In the genomic region with DNA sequence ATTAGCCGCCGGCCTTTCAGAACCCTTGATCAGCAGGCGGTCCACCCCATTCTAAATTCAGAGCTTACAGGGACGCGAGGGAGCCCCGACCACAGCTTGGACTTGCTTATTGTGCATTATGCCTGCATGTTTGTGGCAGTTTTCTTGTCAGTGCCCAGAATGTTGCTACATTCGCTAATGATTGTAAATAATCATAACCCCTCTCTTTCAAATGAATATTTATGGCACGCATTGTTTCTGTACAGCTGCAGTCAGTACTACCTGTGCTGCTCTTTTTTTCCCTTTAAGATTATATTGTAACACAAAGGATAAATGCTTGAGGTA, we compare ENCODE assay signal across 8 cellular contexts. TPM values are rescaled to one million over a fixed set of nuclear protein-coding genes. Genes with fewer than 3 reads are reported as not detected.
A peak's percentile ranks its signal among the peaks of the same experiment; 100 is the strongest.
DNase-seq lines count a peak whose midpoint lies in the region; ATAC-seq lines count a peak whose summit lies in the region.

No MANE protein-coding gene starts in this region.

- peaks cover 58% of the 10 kb centered on the region for H3K4me1 Mint-ChIP-seq in activated T-helper 1 cell treated with anti-CD3 and anti-CD28 coated beads, Interleukin-12 subunit alpha, Interleukin-12 subunit beta, Interleukin-2, Interleukin-4 antibody, amounts not matched to agents 30 ng/mL and 10 ng/mL and 1 ng/mL, durations not matched to agents 14 hours and 24 hours and 36 hours (ENCODE audit: low read depth)
- H3K4me1 Mint-ChIP-seq in stimulated activated memory B cell treated with anti-CD40 and anti-IgM and Interleukin-4, amounts not matched to agents 10 μg/mL and 1 μg/mL and 100 μg/mL, for 72 hours, result peaks cover 41% of the 10 kb centered on the region

- H3K9ac ChIP-seq in iPS-15b (ENCODE audit: low read depth, low read length), result no peak overlapping the region

- peaks cover 6% of the 10 kb centered on the region for H3K36me3 Mint-ChIP-seq in activated T-helper 1 cell treated with anti-CD3 and anti-CD28 coated beads, Interleukin-12 subunit alpha, Interleukin-12 subunit beta, Interleukin-2, Interleukin-4 antibody, amounts not matched to agents 30 ng/mL and 10 ng/mL and 1 ng/mL, durations not matched to agents 14 hours and 24 hours and 36 hours (ENCODE audit: low read depth)
- no peaks in the 10 kb centered on the region for H3K36me3 Mint-ChIP-seq in stimulated activated memory B cell treated with anti-CD40 and anti-IgM and Interleukin-4, amounts not matched to agents 10 μg/mL and 1 μg/mL and 100 μg/mL, for 72 hours

- no peaks in the 10 kb centered on the region for H3K27me3 ChIP-seq in iPS-15b (ENCODE audit: control insufficient read depth, insufficient read depth, low read length)

- peaks cover 2% of the 10 kb centered on the region for H3K27me3 Mint-ChIP-seq in activated T-helper 1 cell treated with anti-CD3 and anti-CD28 coated beads, Interleukin-12 subunit alpha, Interleukin-12 subunit beta, Interleukin-2, Interleukin-4 antibody, amounts not matched to agents 30 ng/mL and 10 ng/mL and 1 ng/mL, durations not matched to agents 14 hours and 24 hours and 36 hours (ENCODE audit: insufficient read depth)
- H3K27me3 Mint-ChIP-seq in stimulated activated memory B cell treated with anti-CD40 and anti-IgM and Interleukin-4, amounts not matched to agents 10 μg/mL and 1 μg/mL and 100 μg/mL, for 72 hours, result no peaks in the 10 kb centered on the region

- H3K9me3 Mint-ChIP-seq in activated T-helper 1 cell treated with anti-CD3 and anti-CD28 coated beads, Interleukin-12 subunit alpha, Interleukin-12 subunit beta, Interleukin-2, Interleukin-4 antibody, amounts not matched to agents 30 ng/mL and 10 ng/mL and 1 ng/mL, durations not matched to agents 14 hours and 24 hours and 36 hours, result no peaks in the 10 kb centered on the region
- H3K9me3 Mint-ChIP-seq in stimulated activated memory B cell treated with anti-CD40 and anti-IgM and Interleukin-4, amounts not matched to agents 10 μg/mL and 1 μg/mL and 100 μg/mL, for 72 hours, result no peaks in the 10 kb centered on the region

- ATAC-seq in stimulated activated memory B cell treated with anti-CD40 and anti-IgM and Interleukin-4, amounts not matched to agents 10 μg/mL and 1 μg/mL and 100 μg/mL, for 72 hours, result no peak
- ATAC-seq in GM18861 (IDR thresholded peaks at IDR 0.05; ENCODE audit: unreplicated experiment), result no peak
- no peak for ATAC-seq in GM18858 (IDR thresholded peaks at IDR 0.05; ENCODE audit: unreplicated experiment)

- DNase-seq in NCI-H2107 treated with DMSO at 0.1 percent for 48 hours (lab: John Stamatoyannopoulos, UW; ENCODE audit: unreplicated experiment) (peak; percentile 84), NCI-H2107 (lab: John Stamatoyannopoulos, UW) (no peak), HT-29 (ENCODE audit: low spot score) (no peak)
- no peak for DNase-seq in activated T-helper 1 cell treated with anti-CD3 and anti-CD28 coated beads, Interleukin-12 subunit alpha, Interleukin-12 subunit beta, Interleukin-2, Interleukin-4 antibody, amounts not matched to agents 30 ng/mL and 10 ng/mL and 1 ng/mL, durations not matched to agents 14 hours and 24 hours and 36 hours (ENCODE audit: low spot score)

- H3K27ac Mint-ChIP-seq in activated T-helper 1 cell treated with anti-CD3 and anti-CD28 coated beads, Interleukin-12 subunit alpha, Interleukin-12 subunit beta, Interleukin-2, Interleukin-4 antibody, amounts not matched to agents 30 ng/mL and 10 ng/mL and 1 ng/mL, durations not matched to agents 14 hours and 24 hours and 36 hours, result peak overlapping the region; percentile 61
- peak overlapping the region; percentile 96 for H3K27ac Mint-ChIP-seq in stimulated activated memory B cell treated with anti-CD40 and anti-IgM and Interleukin-4, amounts not matched to agents 10 μg/mL and 1 μg/mL and 100 μg/mL, for 72 hours

- H3K4me1 ChIP-seq in iPS-15b (ENCODE audit: control insufficient read depth, insufficient read depth, low read length), result no peaks in the 10 kb centered on the region

- peak overlapping the region; percentile 83 for H3K4me3 Mint-ChIP-seq in activated T-helper 1 cell treated with anti-CD3 and anti-CD28 coated beads, Interleukin-12 subunit alpha, Interleukin-12 subunit beta, Interleukin-2, Interleukin-4 antibody, amounts not matched to agents 30 ng/mL and 10 ng/mL and 1 ng/mL, durations not matched to agents 14 hours and 24 hours and 36 hours
- peak overlapping the region; percentile 95 for H3K4me3 Mint-ChIP-seq in stimulated activated memory B cell treated with anti-CD40 and anti-IgM and Interleukin-4, amounts not matched to agents 10 μg/mL and 1 μg/mL and 100 μg/mL, for 72 hours

- intact Hi-C loops in activated T-helper 1 cell treated with anti-CD3 and anti-CD28 coated beads, Interleukin-12 subunit alpha, Interleukin-12 subunit beta, Interleukin-2, Interleukin-4 antibody, amounts not matched to agents 30 ng/mL and 10 ng/mL and 1 ng/mL, durations not matched to agents 14 hours and 24 hours and 36 hours (cut with micrococcal nuclease), result loop anchor here (1.0 to 5.0 kb wide), 8 partner anchors 43 to 868 kb away; partner anchors contain the start of genes NEK5, SUGT1, THSD1 and WDFY2

- H3K9me3 ChIP-seq in iPS-15b (ENCODE audit: control insufficient read depth, insufficient read depth, low read length), result no peaks in the 10 kb centered on the region

- H3K36me3 ChIP-seq in iPS-15b (ENCODE audit: control insufficient read depth, insufficient read depth, low read length), result no peaks in the 10 kb centered on the region

- H3K4me3 ChIP-seq in iPS-15b (ENCODE audit: low read depth, low read length), result peak overlapping the region; percentile 20

RNA-seq across cellular contexts. Expression of gene VPS36, which starts 0.3 kb away (rescaled TPM):
- 47.8 and 49.2 TPM in 2 replicates for total RNA-seq in activated T-helper 1 cell treated with anti-CD3 and anti-CD28 coated beads, Interleukin-12 subunit alpha, Interleukin-12 subunit beta, Interleukin-2, Interleukin-4 antibody, amounts not matched to agents 30 ng/mL and 10 ng/mL and 1 ng/mL, durations not matched to agents 14 hours and 24 hours and 36 hours
- total RNA-seq in HT-29 (2014; rRNA removed; shearing (Covaris generic)), result 30.6 and 32.8 TPM in 2 replicates

RNA-seq across cellular contexts. Expression of gene CKAP2, which starts 4.5 kb away (rescaled TPM):
- 36.9 and 37.3 TPM in 2 replicates for total RNA-seq in activated T-helper 1 cell treated with anti-CD3 and anti-CD28 coated beads, Interleukin-12 subunit alpha, Interleukin-12 subunit beta, Interleukin-2, Interleukin-4 antibody, amounts not matched to agents 30 ng/mL and 10 ng/mL and 1 ng/mL, durations not matched to agents 14 hours and 24 hours and 36 hours
- 23.5 and 26.2 TPM in 2 replicates for total RNA-seq in HT-29 (2014; rRNA removed; shearing (Covaris generic))

RNA-seq across cellular contexts. Expression of gene THSD1, which starts 44.8 kb away (rescaled TPM):
- 0.07 and 0.21 TPM in 2 replicates for total RNA-seq in activated T-helper 1 cell treated with anti-CD3 and anti-CD28 coated beads, Interleukin-12 subunit alpha, Interleukin-12 subunit beta, Interleukin-2, Interleukin-4 antibody, amounts not matched to agents 30 ng/mL and 10 ng/mL and 1 ng/mL, durations not matched to agents 14 hours and 24 hours and 36 hours
- 0.37 and 0.92 TPM in 2 replicates for total RNA-seq in HT-29 (2014; rRNA removed; shearing (Covaris generic))
